In genomic region chr5:53342261-53342660, GRCh38 we compare ENCODE assay signal across 29 cellular contexts.
"Had no signal": no experiment of that assay in that cellular context is flagged by ENCODE, and none has a peak within 500 bp of the region (broad histone marks: within the 10 kb centered on the region; RNA-seq: fewer than 3 reads in every experiment).

No MANE protein-coding gene starts in this region.

- FAIRE-seq: astrocyte, colon, frontal cortex had no signal

- DNase-seq: activated B cell treated with CpG ODN at 0.5 μM for 24 hours; activated CD4-positive, alpha-beta T cell treated with anti-CD3 and anti-CD28 coated beads for 48 hours; activated CD4-positive, alpha-beta T cell treated with anti-CD3 and anti-CD28 coated beads, Interleukin-2, amount 50 U/mL, for 1 hour; activated CD4-positive, alpha-beta T cell treated with anti-CD3 and anti-CD28 coated beads, Interleukin-2, amount 50 U/mL, for 48 hours; activated CD8-positive, alpha-beta memory T cell treated with anti-CD3 and anti-CD28 coated beads for 24 hours; activated CD8-positive, alpha-beta T cell treated with anti-CD3 and anti-CD28 coated beads for 36 hours; activated effector memory CD4-positive, alpha-beta T cell treated with Interleukin-2 at 50 U/mL for 16 hours; activated gamma-delta T cell treated with Interleukin-2 at 50 U/mL for 16 hours; activated naive CD4-positive, alpha-beta T cell treated with anti-CD3 and anti-CD28 coated beads, Interleukin-2, amount 50 U/mL, for 16 hours; activated naive CD4-positive, alpha-beta T cell treated with Interleukin-2 at 50 U/mL for 16 hours; activated T-cell treated with anti-CD3 and anti-CD28 coated beads, Interleukin-2, amount 50 U/mL, for 4 hours; amniotic stem cell; anterior cingulate cortex; brain microvascular endothelial cell; caudate nucleus; cortex of kidney; dermis blood vessel endothelial cell; effector CD4-positive, alpha-beta T cell; effector memory CD8-positive, alpha-beta T cell; esophagus squamous epithelium; T-helper 1 cell; T-helper 17 cell; T1000; WERI-Rb-1 had no signal

- ATAC-seq: activated CD4-positive, CD25-positive, alpha-beta regulatory T cell treated with anti-CD3 and anti-CD28 coated beads, Interleukin-2, amount 50 U/mL, for 24 hours; activated CD8-positive, alpha-beta T cell treated with anti-CD3 and anti-CD28 coated beads for 36 hours; activated T-cell treated with anti-CD3 and anti-CD28 coated beads, Interleukin-2, amount 50 U/mL, for 4 hours; activated T-helper 17 cell treated with anti-CD3 and anti-CD28 coated beads, Interleukin-2, amount 50 U/mL, for 72 hours; effector memory CD8-positive, alpha-beta T cell; T-helper 17 cell had no signal

- H3K27me3 ChIP-seq: brain microvascular endothelial cell, esophagus squamous epithelium had no signal

- H3K4me3 ChIP-seq: esophagus squamous epithelium had no signal

- H3K27ac ChIP-seq: brain microvascular endothelial cell, esophagus squamous epithelium, WERI-Rb-1 had no signal

- H3K36me3 ChIP-seq: brain microvascular endothelial cell, esophagus squamous epithelium, WERI-Rb-1 had no signal

- H3K9me3 ChIP-seq: esophagus squamous epithelium had no signal
